ENCODE assay signal across 14 cellular contexts in the genomic region with DNA sequence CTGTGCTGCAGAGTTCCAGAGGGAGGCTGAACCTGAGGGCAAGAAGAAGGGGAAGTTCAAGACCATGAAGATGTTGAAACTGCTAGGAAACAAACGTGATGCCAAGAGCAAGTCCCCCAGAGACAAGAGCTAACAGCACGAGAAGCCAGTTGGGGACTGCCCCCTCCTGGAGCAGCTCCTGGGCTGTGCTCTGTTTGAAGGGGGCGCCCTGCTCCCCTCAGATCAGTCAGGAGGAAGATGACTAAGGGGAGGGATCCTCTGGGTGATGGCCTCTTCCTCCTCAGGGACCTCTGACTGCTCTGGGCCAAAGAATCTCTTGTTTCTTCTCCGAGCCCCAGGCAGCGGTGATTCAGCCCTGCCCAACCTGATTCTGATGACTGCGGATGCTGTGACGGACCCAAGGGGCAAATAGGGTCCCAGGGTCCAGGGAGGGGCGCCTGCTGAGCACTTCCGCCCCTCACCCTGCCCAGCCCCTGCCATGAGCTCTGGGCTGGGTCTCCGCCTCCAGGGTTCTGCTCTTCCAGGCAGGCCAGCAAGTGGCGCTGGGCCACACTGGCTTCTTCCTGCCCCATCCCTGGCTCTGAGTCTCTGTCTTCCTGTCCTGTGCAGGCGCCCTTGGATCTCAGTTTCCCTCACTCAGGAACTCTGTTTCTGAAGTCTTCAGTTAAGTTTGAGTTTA. TPM values are rescaled to one million over a fixed set of nuclear protein-coding genes. Genes with fewer than 3 reads are reported as not detected.
DNase-seq lines count a peak whose midpoint lies in the region; TF ChIP-seq lines count a peak whose summit lies in the region.
"Had no signal": no experiment of that assay in that cellular context is flagged by ENCODE, and none has a peak within 500 bp of the region (broad histone marks: within the 10 kb centered on the region; RNA-seq: fewer than 3 reads in every experiment).

No MANE protein-coding gene starts in this region.

- 81 to 88% methylated on average over 8 to 12 of the region's 12 CpGs for WGBS in testis, 2 donors

- H3K27ac Mint-ChIP-seq in activated naive CD4-positive, alpha-beta T cell treated with anti-CD3 and anti-CD28 coated beads, Interleukin-2, amount 10 ng/mL, durations not matched to agents 7 days and 5 days, result peak overlapping the region; percentile 80
- no peak overlapping the region for H3K27ac Mint-ChIP-seq in activated naive CD4-positive, alpha-beta T cell treated with anti-CD3 and anti-CD28 coated beads for 36 hours

- H3K4me1 Mint-ChIP-seq in activated naive CD4-positive, alpha-beta T cell treated with anti-CD3 and anti-CD28 coated beads, Interleukin-2, amount 10 ng/mL, durations not matched to agents 7 days and 5 days, result no peaks in the 10 kb centered on the region
- no peaks in the 10 kb centered on the region for H3K4me1 Mint-ChIP-seq in activated naive CD4-positive, alpha-beta T cell treated with anti-CD3 and anti-CD28 coated beads for 36 hours (ENCODE audit: low read depth)

- no peak for DNase-seq in activated naive CD4-positive, alpha-beta T cell treated with anti-CD3 and anti-CD28 coated beads, Interleukin-2, amount 10 ng/mL, durations not matched to agents 7 days and 5 days
- DNase-seq in activated naive CD4-positive, alpha-beta T cell treated with anti-CD3 and anti-CD28 coated beads for 36 hours, result no peak
- DNase-seq in SKM-1 (lab: John Stamatoyannopoulos, UW; ENCODE audit: unreplicated experiment) (peak; percentile 81), fibroblast of peridontal ligament (ENCODE audit: extremely low read depth) (peak; percentile 46), testis (peak; percentile 25), AG20443 (ENCODE audit: low spot score) (no peak), T-helper 1 cell (no peak), NCI-H2029 treated with DMSO at 0.1 percent for 48 hours (lab: John Stamatoyannopoulos, UW) (no peak)
- DNase-seq: activated CD8-positive, alpha-beta memory T cell treated with anti-CD3 and anti-CD28 coated beads, Interleukin-2, amount 50 U/mL, for 4 hours; colonic mucosa; mesendoderm; occipital lobe had no signal

- TF ChIP-seq POLR2A in testis (IDR thresholded peaks at IDR 0.05), result no peak

- H3K4me1 ChIP-seq in testis, result no peaks in the 10 kb centered on the region
- H3K4me1 ChIP-seq: colonic mucosa had no signal

- peaks cover 17% of the 10 kb centered on the region for H3K36me3 Mint-ChIP-seq in activated naive CD4-positive, alpha-beta T cell treated with anti-CD3 and anti-CD28 coated beads, Interleukin-2, amount 10 ng/mL, durations not matched to agents 7 days and 5 days
- H3K36me3 Mint-ChIP-seq in activated naive CD4-positive, alpha-beta T cell treated with anti-CD3 and anti-CD28 coated beads for 36 hours (ENCODE audit: low read depth), result peaks cover 4% of the 10 kb centered on the region

- H3K4me3 ChIP-seq in testis, result no peak overlapping the region
- H3K4me3 ChIP-seq: colonic mucosa, smooth muscle cell had no signal

- intact Hi-C loops in activated naive CD4-positive, alpha-beta T cell treated with anti-CD3 and anti-CD28 coated beads for 36 hours (cut with micrococcal nuclease), result no loop called here
- intact Hi-C loops in testis (cut with DNase I; ENCODE audit: low total_unique reads), result no loop called here

- TF ChIP-seq CTCF in testis (IDR thresholded peaks at IDR 0.05), result no peak

- no peaks in the 10 kb centered on the region for H3K27me3 ChIP-seq in testis
- H3K27me3 ChIP-seq: colonic mucosa had no signal

- CTCF ChIA-PET in activated naive CD4-positive, alpha-beta T cell treated with anti-CD3 and anti-CD28 coated beads, Interleukin-2, amount 10 ng/mL, durations not matched to agents 7 days and 5 days (lab: Charles Lee), result no interaction called here
- CTCF ChIA-PET in activated naive CD4-positive, alpha-beta T cell treated with anti-CD3 and anti-CD28 coated beads for 36 hours (lab: Charles Lee), result interaction anchor here (1.0 kb wide), 1 partner anchor 45 kb away, joined by 3 read pairs; no protein-coding TSS in a partner anchor

- no peaks in the 10 kb centered on the region for H3K9me3 ChIP-seq in testis
- H3K9me3 ChIP-seq: colonic mucosa had no signal

- no peak overlapping the region for H3K4me3 Mint-ChIP-seq in activated naive CD4-positive, alpha-beta T cell treated with anti-CD3 and anti-CD28 coated beads, Interleukin-2, amount 10 ng/mL, durations not matched to agents 7 days and 5 days
- no peak overlapping the region for H3K4me3 Mint-ChIP-seq in activated naive CD4-positive, alpha-beta T cell treated with anti-CD3 and anti-CD28 coated beads for 36 hours

- no peaks in the 10 kb centered on the region for H3K9me3 Mint-ChIP-seq in activated naive CD4-positive, alpha-beta T cell treated with anti-CD3 and anti-CD28 coated beads, Interleukin-2, amount 10 ng/mL, durations not matched to agents 7 days and 5 days
- H3K9me3 Mint-ChIP-seq in activated naive CD4-positive, alpha-beta T cell treated with anti-CD3 and anti-CD28 coated beads for 36 hours, result no peaks in the 10 kb centered on the region

- no peaks in the 10 kb centered on the region for H3K36me3 ChIP-seq in testis (ENCODE audit: low read depth, missing control alignments)

- H3K27me3 Mint-ChIP-seq in activated naive CD4-positive, alpha-beta T cell treated with anti-CD3 and anti-CD28 coated beads, Interleukin-2, amount 10 ng/mL, durations not matched to agents 7 days and 5 days, result no peaks in the 10 kb centered on the region
- H3K27me3 Mint-ChIP-seq in activated naive CD4-positive, alpha-beta T cell treated with anti-CD3 and anti-CD28 coated beads for 36 hours (ENCODE audit: low read depth), result no peaks in the 10 kb centered on the region

- no peak overlapping the region for H3K27ac ChIP-seq in testis
- H3K27ac ChIP-seq: colonic mucosa had no signal

RNA-seq across cellular contexts. Expression of a gene that starts 12.6 kb away (rescaled TPM):
- not detected for total RNA-seq in activated naive CD4-positive, alpha-beta T cell treated with anti-CD3 and anti-CD28 coated beads for 36 hours
- 10 to 100 TPM; 50.9 to 70.9 TPM for total RNA-seq in testis
- polyA plus RNA-seq in testis (ENCODE audit: insufficient read depth, low read depth, low replicate concordance), result 241 TPM
- total RNA-seq: colonic mucosa had no signal

RNA-seq across cellular contexts. Expression of a gene that starts 12.7 kb away (rescaled TPM):
- total RNA-seq in activated naive CD4-positive, alpha-beta T cell treated with anti-CD3 and anti-CD28 coated beads for 36 hours, result 10 to 100 TPM; 70.1 to 70.6 TPM
- 100 to 1,000 TPM; 107 to 137 TPM for total RNA-seq in testis
- polyA plus RNA-seq in testis (ENCODE audit: insufficient read depth, low read depth, low replicate concordance), result 88.7 TPM

RNA-seq across cellular contexts. Expression of a gene that starts 34.7 kb away (rescaled TPM):
- 10 to 100 TPM; 12.0 to 12.9 TPM for total RNA-seq in activated naive CD4-positive, alpha-beta T cell treated with anti-CD3 and anti-CD28 coated beads for 36 hours
- total RNA-seq in testis, result 10 to 100 TPM; 25.2 to 38.0 TPM
- 30.8 TPM for polyA plus RNA-seq in testis (ENCODE audit: insufficient read depth, low read depth, low replicate concordance)

RNA-seq across cellular contexts. Expression of a gene that starts 43.5 kb away (rescaled TPM):
- total RNA-seq in activated naive CD4-positive, alpha-beta T cell treated with anti-CD3 and anti-CD28 coated beads for 36 hours, result not detected
- 1 to 10 TPM; 5.0 to 5.4 TPM for total RNA-seq in testis
- 6.1 TPM for polyA plus RNA-seq in testis (ENCODE audit: insufficient read depth, low read depth, low replicate concordance)
- total RNA-seq: LHCN-M2, smooth muscle cell had no signal
- polyA plus RNA-seq: smooth muscle cell had no signal

Comparison
In these comparisons a context has a peak if more than half of its experiments do, and no peak if none do; other contexts are left out.
1. DNase-seq: peak in SKM-1 (single experiment), fibroblast of peridontal ligament (single experiment) and testis (single experiment); none in activated naive CD4-positive, alpha-beta T cell treated with anti-CD3 and anti-CD28 coated beads, Interleukin-2, amount 10 ng/mL, durations not matched to agents 7 days and 5 days (single experiment), activated naive CD4-positive, alpha-beta T cell treated with anti-CD3 and anti-CD28 coated beads for 36 hours (single experiment), AG20443 (single experiment), T-helper 1 cell (0 of 5) and NCI-H2029 treated with DMSO at 0.1 percent for 48 hours (single experiment).
2. RNA of a gene that starts 12.6 kb away (total RNA-seq): 50.9 to 70.9 TPM in testis; not detected in activated naive CD4-positive, alpha-beta T cell treated with anti-CD3 and anti-CD28 coated beads for 36 hours; every median in the first group is over 10 times any median in the second.